Comparison of ENCODE assay signal across 1 cellular context in genomic region chr18:8719192-8719591, GRCh38.
TF ChIP-seq lines count a peak whose summit lies in the region.

No MANE protein-coding gene starts in this region.

TF ChIP-seq in HEK293, 187 proteins besides CTCF, POLR2A, EP300 and RAD21 (continued from another document):
- TF ChIP-seq ZNF692 (tag by site-specific recombination; IDR thresholded peaks at IDR 0.05) (0 out of 2 replicates have a peak, but pooled peaks have one; percentile 19), ZNF488 (tag by site-specific recombination; IDR thresholded peaks at IDR 0.05) (no peak), ZNF510 (tag by site-specific recombination; IDR thresholded peaks at IDR 0.05; ENCODE audit: insufficient replicate concordance) (no peak), TSHZ1 (tag by site-specific recombination; IDR thresholded peaks at IDR 0.05; ENCODE audit: borderline replicate concordance) (no peak), PRDM6 (tag by site-specific recombination; IDR thresholded peaks at IDR 0.05) (peak; percentile 70), ZBTB20 (tag by site-specific recombination; IDR thresholded peaks at IDR 0.05) (no peak), ZNF664 (tag by site-specific recombination; IDR thresholded peaks at IDR 0.05) (no peak), ZNF140 (tag by site-specific recombination; IDR thresholded peaks at IDR 0.05) (no peak), ZNF843 (tag by site-specific recombination; IDR thresholded peaks at IDR 0.05) (peak; percentile 85), ZNF785 (tag by site-specific recombination; IDR thresholded peaks at IDR 0.05) (no peak), ZNF580 (tag by site-specific recombination; IDR thresholded peaks at IDR 0.05) (0 out of 2 replicates have a peak, but pooled peaks have one; percentile 24), SP7 (tag by site-specific recombination; IDR thresholded peaks at IDR 0.05) (peak; percentile 28; the same call in 1 of the 2 replicates), ZNF19 (tag by site-specific recombination; IDR thresholded peaks at IDR 0.05; ENCODE audit: low read depth) (no peak), ZIC2 (tag by site-specific recombination; IDR thresholded peaks at IDR 0.05) (no peak), HIC1 (tag by site-specific recombination; IDR thresholded peaks at IDR 0.05) (no peak), ZNF629 (tag by site-specific recombination; IDR thresholded peaks at IDR 0.05) (peak; percentile 31; the same call in 1 of the 2 replicates), ZXDB (tag by site-specific recombination; IDR thresholded peaks at IDR 0.05) (peak; percentile 56), HOXD13 (CRISPR knock-in tag; IDR thresholded peaks at IDR 0.05; ENCODE audit: borderline replicate concordance) (no peak)
